Comparison of ENCODE assay signal across 8 cellular contexts in genomic region chr19:6272913-6273600, GRCh38. TPM values are rescaled to one million over a fixed set of nuclear protein-coding genes. Genes with fewer than 3 reads are reported as not detected.
DNase-seq lines count a peak whose midpoint lies in the region; ATAC-seq and TF ChIP-seq lines count a peak whose summit lies in the region.

No MANE protein-coding gene starts in this region.

- CTCF ChIA-PET in Calu3 (lab: Charles Lee): no interaction called here

- no TSS peak for BruUV-seq in Calu3 (replicated peaks; lab: Mats Ljungman, UMichigan)

- H3K27me3 Mint-ChIP-seq in Calu3 (ENCODE audit: unreplicated experiment) (no peaks in the 10 kb centered on the region), glutamatergic neuron (ENCODE audit: unreplicated experiment) (peaks cover 18% of the 10 kb centered on the region)
- no peaks in the 10 kb centered on the region for H3K27me3 Mint-ChIP-seq in activated T-helper 17 cell treated with anti-CD3 and anti-CD28 coated beads, Interleukin-2, amount 50 U/mL, for 72 hours

- ATAC-seq in activated T-helper 17 cell treated with anti-CD3 and anti-CD28 coated beads, Interleukin-2, amount 50 U/mL, for 72 hours (replicated peaks): no peak
- no peak for ATAC-seq in HG03175 (IDR thresholded peaks at IDR 0.05; ENCODE audit: unreplicated experiment)

- no peaks in the 10 kb centered on the region for H3K36me3 Mint-ChIP-seq in Calu3 (ENCODE audit: insufficient read depth, unreplicated experiment)
- peaks cover 40% of the 10 kb centered on the region for H3K36me3 Mint-ChIP-seq in activated T-helper 17 cell treated with anti-CD3 and anti-CD28 coated beads, Interleukin-2, amount 50 U/mL, for 72 hours (ENCODE audit: low read depth)
- H3K36me3 Mint-ChIP-seq in glutamatergic neuron (ENCODE audit: unreplicated experiment): no peaks in the 10 kb centered on the region

- peaks cover 62% of the 10 kb centered on the region for H3K4me1 ChIP-seq in rectal smooth muscle tissue (ENCODE audit: control insufficient read depth, insufficient read depth, low read length)

- no peak for TF ChIP-seq CTCF in Calu3 (IDR thresholded peaks at IDR 0.05; ENCODE audit: unreplicated experiment)
- no peak for TF ChIP-seq CTCF in glutamatergic neuron (IDR thresholded peaks at IDR 0.05; ENCODE audit: partially characterized antibody, unreplicated experiment)

- no peak for DNase-seq in Calu3
- no peak for DNase-seq in glutamatergic neuron
- no peak for DNase-seq in COR-L47 (lab: John Stamatoyannopoulos, UW)
- no peak for DNase-seq in RPMI8226
- no peak for DNase-seq in NCI-H2227 (lab: John Stamatoyannopoulos, UW; ENCODE audit: unreplicated experiment)

- H3K27ac Mint-ChIP-seq in Calu3 (ENCODE audit: unreplicated experiment) (no peak overlapping the region), glutamatergic neuron (ENCODE audit: unreplicated experiment) (peak overlapping the region; percentile 75)
- H3K27ac Mint-ChIP-seq in activated T-helper 17 cell treated with anti-CD3 and anti-CD28 coated beads, Interleukin-2, amount 50 U/mL, for 72 hours: peak overlapping the region; percentile 71

- peak overlapping the region; percentile 5 for H3K4me3 ChIP-seq in rectal smooth muscle tissue (ENCODE audit: low read length)

- intact Hi-C loops in Calu3 (cut with micrococcal nuclease; ENCODE audit: unreplicated experiment): no loop called here

- H3K9me3 Mint-ChIP-seq in Calu3 (ENCODE audit: low read depth, unreplicated experiment) (no peaks in the 10 kb centered on the region), glutamatergic neuron (ENCODE audit: unreplicated experiment) (peaks cover 11% of the 10 kb centered on the region)
- no peaks in the 10 kb centered on the region for H3K9me3 Mint-ChIP-seq in activated T-helper 17 cell treated with anti-CD3 and anti-CD28 coated beads, Interleukin-2, amount 50 U/mL, for 72 hours

- H3K4me3 Mint-ChIP-seq in Calu3 (ENCODE audit: low read depth, unreplicated experiment) (peak overlapping the region; percentile 36), glutamatergic neuron (ENCODE audit: unreplicated experiment) (peak overlapping the region; percentile 70)
- no peak overlapping the region for H3K4me3 Mint-ChIP-seq in activated T-helper 17 cell treated with anti-CD3 and anti-CD28 coated beads, Interleukin-2, amount 50 U/mL, for 72 hours

- peaks cover 6% of the 10 kb centered on the region for H3K36me3 ChIP-seq in rectal smooth muscle tissue (ENCODE audit: control insufficient read depth, insufficient read depth, low read length)

- no peaks in the 10 kb centered on the region for H3K27me3 ChIP-seq in rectal smooth muscle tissue (ENCODE audit: control insufficient read depth, insufficient read depth, low read length)

- H3K27ac ChIP-seq in rectal smooth muscle tissue (ENCODE audit: low read depth, low read length): peak overlapping the region; percentile 83

- no peak overlapping the region for H3K9ac ChIP-seq in rectal smooth muscle tissue (ENCODE audit: low read length)

- H3K4me1 Mint-ChIP-seq in Calu3 (ENCODE audit: low read depth, unreplicated experiment) (peaks cover 22% of the 10 kb centered on the region), glutamatergic neuron (ENCODE audit: low read depth, unreplicated experiment) (peaks cover 76% of the 10 kb centered on the region)
- peaks cover 27% of the 10 kb centered on the region for H3K4me1 Mint-ChIP-seq in activated T-helper 17 cell treated with anti-CD3 and anti-CD28 coated beads, Interleukin-2, amount 50 U/mL, for 72 hours

RNA-seq across cellular contexts. Expression of gene MLLT1, which starts 6.7 kb away (rescaled TPM):
- total RNA-seq in Calu3 (2022): 45.8 and 49.8 TPM in 2 replicates
- total RNA-seq in activated T-helper 17 cell treated with anti-CD3 and anti-CD28 coated beads, Interleukin-2, amount 50 U/mL, for 72 hours: 10 to 100 TPM; 31.3 to 51.8 TPM
- total RNA-seq in glutamatergic neuron (ENCODE audit: unreplicated experiment): 52.9 TPM
